8 cellular contexts compared by ENCODE assay signal in genomic region chrX:70134116-70134477, GRCh38. TPM values are rescaled to one million over a fixed set of nuclear protein-coding genes. Genes with fewer than 3 reads are reported as not detected.
DNase-seq lines count a peak whose midpoint lies in the region; ATAC-seq and TF ChIP-seq lines count a peak whose summit lies in the region.

No MANE protein-coding gene starts in this region.

- H3K9me3 Mint-ChIP-seq in activated naive CD4-positive, alpha-beta T cell treated with anti-CD3 and anti-CD28 coated beads, Interleukin-2, amount 50 U/mL, for 24 hours = no peaks in the 10 kb centered on the region

- no peaks in the 10 kb centered on the region for H3K9me3 ChIP-seq in T-helper 17 cell (ENCODE audit: control insufficient read depth, low read length, poor library complexity, severe bottlenecking)

- no peak for DNase-seq in activated naive CD4-positive, alpha-beta T cell treated with anti-CD3 and anti-CD28 coated beads, Interleukin-2, amount 50 U/mL, for 16 hours
- DNase-seq in T-helper 17 cell = no peak
- DNase-seq in foreskin fibroblast = peak; percentile 2 to 17
- DNase-seq in retinal pigment epithelial cell (ENCODE audit: low read depth) = no peak

- peak overlapping the region; percentile 99 for H3K27ac Mint-ChIP-seq in activated naive CD4-positive, alpha-beta T cell treated with anti-CD3 and anti-CD28 coated beads, Interleukin-2, amount 50 U/mL, for 24 hours
- peak overlapping the region; percentile 95 for H3K27ac Mint-ChIP-seq in T-helper 17 cell

- ATAC-seq in HG03064 (IDR thresholded peaks at IDR 0.05; ENCODE audit: low read depth, unreplicated experiment) = peak; percentile 6
- peak; percentile 35 for ATAC-seq in T-helper 17 cell
- ATAC-seq in HG03108 (IDR thresholded peaks at IDR 0.05; ENCODE audit: unreplicated experiment) = no peak
- no peak for ATAC-seq in GM21367 (IDR thresholded peaks at IDR 0.05; ENCODE audit: unreplicated experiment)

- H3K36me3 Mint-ChIP-seq in activated naive CD4-positive, alpha-beta T cell treated with anti-CD3 and anti-CD28 coated beads, Interleukin-2, amount 50 U/mL, for 24 hours = peaks cover 5% of the 10 kb centered on the region
- no peaks in the 10 kb centered on the region for H3K36me3 Mint-ChIP-seq in T-helper 17 cell (ENCODE audit: low read depth)

- H3K4me3 Mint-ChIP-seq in activated naive CD4-positive, alpha-beta T cell treated with anti-CD3 and anti-CD28 coated beads, Interleukin-2, amount 50 U/mL, for 24 hours = peak overlapping the region; percentile 100
- peak overlapping the region; percentile 96 for H3K4me3 Mint-ChIP-seq in T-helper 17 cell

- TF ChIP-seq CTCF in foreskin fibroblast (IDR thresholded peaks at IDR 0.05; ENCODE audit: low read depth, low read length) = no peak
- TF ChIP-seq CTCF in retinal pigment epithelial cell (conservative IDR thresholded peaks at IDR 0.05; ENCODE audit: low read depth, low read length) = no peak

- no peaks in the 10 kb centered on the region for H3K27me3 Mint-ChIP-seq in activated naive CD4-positive, alpha-beta T cell treated with anti-CD3 and anti-CD28 coated beads, Interleukin-2, amount 50 U/mL, for 24 hours
- no peaks in the 10 kb centered on the region for H3K27me3 Mint-ChIP-seq in T-helper 17 cell

- H3K4me3 ChIP-seq in foreskin fibroblast (ENCODE audit: low read depth in 1 of 2, low read length in 2 of 2) = peak overlapping the region; percentile 74 to 88
- H3K4me3 ChIP-seq in retinal pigment epithelial cell (ENCODE audit: low read length) = peak overlapping the region; percentile 83

- peaks cover 31% of the 10 kb centered on the region for H3K4me1 Mint-ChIP-seq in activated naive CD4-positive, alpha-beta T cell treated with anti-CD3 and anti-CD28 coated beads, Interleukin-2, amount 50 U/mL, for 24 hours
- peaks cover 20% of the 10 kb centered on the region for H3K4me1 Mint-ChIP-seq in T-helper 17 cell

RNA-seq across cellular contexts. Expression of gene IGBP1, which starts 0.8 kb away (rescaled TPM):
- total RNA-seq in T-helper 17 cell = 10 to 100 TPM; 54.0 to 56.1 TPM

RNA-seq across cellular contexts. Expression of gene DGAT2L6, which starts 43.2 kb away (rescaled TPM):
- total RNA-seq in T-helper 17 cell = not detected

Comparison
In these comparisons a context has a peak if more than half of its experiments do, and no peak if none do; other contexts are left out.
1. DNase-seq: peak in foreskin fibroblast (2 of 2); none in activated naive CD4-positive, alpha-beta T cell treated with anti-CD3 and anti-CD28 coated beads, Interleukin-2, amount 50 U/mL, for 16 hours (single experiment), T-helper 17 cell (0 of 3) and retinal pigment epithelial cell (single experiment).
2. ATAC-seq: peak in HG03064 (single experiment) and T-helper 17 cell (single experiment); none in HG03108 (single experiment) and GM21367 (single experiment).